8 cellular contexts compared by ENCODE assay signal in the genomic region with DNA sequence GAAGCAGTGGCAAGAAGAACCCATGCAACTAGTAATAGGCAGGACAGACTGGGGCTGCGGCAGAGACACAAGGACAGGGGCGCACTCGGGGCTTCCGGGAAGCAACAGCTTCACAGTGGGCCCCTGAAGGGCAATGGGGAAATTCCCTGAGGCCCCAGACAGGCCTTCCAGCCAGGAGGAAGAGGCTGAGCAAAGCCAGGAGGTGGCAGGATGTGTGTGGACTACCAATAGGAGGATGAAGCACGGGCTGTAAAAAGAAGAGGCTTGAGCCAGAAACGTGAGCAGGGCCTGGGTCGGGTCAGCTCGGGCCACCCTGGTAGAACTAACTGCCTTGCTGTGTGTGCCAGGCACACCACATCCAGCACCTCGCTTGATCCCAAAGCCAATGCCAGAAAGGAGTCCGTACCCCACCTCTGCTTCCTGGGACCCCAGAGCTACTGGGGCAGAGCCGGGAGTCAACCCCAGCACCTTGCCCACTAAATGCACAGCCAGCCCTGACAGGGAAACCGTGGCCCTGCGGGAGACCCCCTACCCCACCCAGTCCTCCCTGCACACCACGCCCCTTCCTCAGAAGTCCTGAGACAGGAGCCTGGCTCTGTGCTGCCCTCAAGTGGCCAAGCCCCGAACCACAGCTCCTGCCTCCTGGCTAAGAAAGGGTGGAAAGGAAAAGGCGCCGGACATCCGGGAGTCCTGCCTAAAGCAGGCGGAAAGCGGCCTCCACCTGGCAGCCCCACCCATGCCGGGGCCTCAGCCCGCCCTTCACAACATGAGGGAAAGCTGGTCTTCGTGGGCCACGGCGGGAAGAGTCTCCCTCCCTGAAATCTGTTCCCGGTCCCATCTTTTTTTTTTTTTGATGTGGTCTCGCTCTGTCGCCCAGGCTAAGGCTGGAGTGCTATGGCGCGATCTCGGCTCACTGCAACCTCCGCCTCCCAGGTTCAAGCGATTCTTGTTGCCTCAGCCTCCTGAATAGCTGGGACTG. TPM values are rescaled to one million over a fixed set of nuclear protein-coding genes. Genes with fewer than 3 reads are reported as not detected.
DNase-seq lines count a peak whose midpoint lies in the region; ATAC-seq and TF ChIP-seq lines count a peak whose summit lies in the region.

No MANE protein-coding gene starts in this region.

- no peaks in the 10 kb centered on the region for H3K36me3 ChIP-seq in right lobe of liver

- peak overlapping the region in 1 of 2 donors; percentile 12 for H3K27ac ChIP-seq in coronary artery
- no peak overlapping the region for H3K27ac ChIP-seq in right lobe of liver

- ATAC-seq in GM18502 (IDR thresholded peaks at IDR 0.05; ENCODE audit: poor library complexity, unreplicated experiment) (peak; percentile 67), HG03280 (IDR thresholded peaks at IDR 0.05; ENCODE audit: unreplicated experiment) (peak; percentile 57), right lobe of liver (peak; percentile 89 to 95 (median 92)), HG03196 (IDR thresholded peaks at IDR 0.05; ENCODE audit: unreplicated experiment) (no peak)

- H3K4me3 ChIP-seq in coronary artery = peak overlapping the region; percentile 69
- peak overlapping the region; percentile 27 to 57 (median 36) for H3K4me3 ChIP-seq in right lobe of liver

- peak; percentile 71 for DNase-seq in NCI-H510A (lab: John Stamatoyannopoulos, UW)
- peak; percentile 87 for DNase-seq in activated CD4-positive, alpha-beta T cell treated with anti-CD3 and anti-CD28 coated beads for 48 hours
- peak; percentile 84 for DNase-seq in coronary artery (ENCODE audit: low spot score)
- peak; percentile 79 to 83 (median 82) for DNase-seq in right lobe of liver
- DNase-seq in stimulated activated CD4-positive, alpha-beta T cell treated with anti-CD3 and anti-CD28 coated beads, Interleukin-4, amount 100 ng/mL, for 1 hour = peak; percentile 72

- H3K9me3 ChIP-seq in right lobe of liver = no peaks in the 10 kb centered on the region

- TF ChIP-seq CTCF in coronary artery (IDR thresholded peaks at IDR 0.05) = peak; percentile 85
- TF ChIP-seq CTCF in right lobe of liver (IDR thresholded peaks at IDR 0.05) = peak; percentile 93 to 96 (median 95)

- H3K27me3 ChIP-seq in right lobe of liver = no peaks in the 10 kb centered on the region

- TF ChIP-seq POLR2A in right lobe of liver (IDR thresholded peaks at IDR 0.05) = no peak

- intact Hi-C loops in right lobe of liver (cut with DNase I) = loop anchor here in 1 of 2 donors (10.0 kb wide), 1 partner anchor 102 kb away; no protein-coding TSS in a partner anchor

- 32% methylated on average over 5 of the region's 33 CpGs for WGBS in right lobe of liver (ENCODE audit: insufficient coverage, low coverage, low lambda C conversion rate, missing lambda C conversion rate)

- peaks cover 0 to 5% (median 0%) of the 10 kb centered on the region in 4 donors for H3K4me1 ChIP-seq in right lobe of liver

RNA-seq across cellular contexts. Expression of gene TTC39A, which starts 33.7 kb away (rescaled TPM):
- total RNA-seq in right lobe of liver = 1 to 10 TPM in 5 of 6 experiments, under 1 TPM in 1; 0.34 to 8.5 (median 3.4) TPM
